In genomic region chr15:64816452-64816851, GRCh38 we compare ENCODE assay signal across 1 cellular context.
TF ChIP-seq lines count a peak whose summit lies in the region.

No MANE protein-coding gene starts in this region.

TF ChIP-seq in HepG2, 621 proteins besides CTCF, POLR2A, EP300 and RAD21 (continued from another document and continues in another):
- TF ChIP-seq, protein P1, sequence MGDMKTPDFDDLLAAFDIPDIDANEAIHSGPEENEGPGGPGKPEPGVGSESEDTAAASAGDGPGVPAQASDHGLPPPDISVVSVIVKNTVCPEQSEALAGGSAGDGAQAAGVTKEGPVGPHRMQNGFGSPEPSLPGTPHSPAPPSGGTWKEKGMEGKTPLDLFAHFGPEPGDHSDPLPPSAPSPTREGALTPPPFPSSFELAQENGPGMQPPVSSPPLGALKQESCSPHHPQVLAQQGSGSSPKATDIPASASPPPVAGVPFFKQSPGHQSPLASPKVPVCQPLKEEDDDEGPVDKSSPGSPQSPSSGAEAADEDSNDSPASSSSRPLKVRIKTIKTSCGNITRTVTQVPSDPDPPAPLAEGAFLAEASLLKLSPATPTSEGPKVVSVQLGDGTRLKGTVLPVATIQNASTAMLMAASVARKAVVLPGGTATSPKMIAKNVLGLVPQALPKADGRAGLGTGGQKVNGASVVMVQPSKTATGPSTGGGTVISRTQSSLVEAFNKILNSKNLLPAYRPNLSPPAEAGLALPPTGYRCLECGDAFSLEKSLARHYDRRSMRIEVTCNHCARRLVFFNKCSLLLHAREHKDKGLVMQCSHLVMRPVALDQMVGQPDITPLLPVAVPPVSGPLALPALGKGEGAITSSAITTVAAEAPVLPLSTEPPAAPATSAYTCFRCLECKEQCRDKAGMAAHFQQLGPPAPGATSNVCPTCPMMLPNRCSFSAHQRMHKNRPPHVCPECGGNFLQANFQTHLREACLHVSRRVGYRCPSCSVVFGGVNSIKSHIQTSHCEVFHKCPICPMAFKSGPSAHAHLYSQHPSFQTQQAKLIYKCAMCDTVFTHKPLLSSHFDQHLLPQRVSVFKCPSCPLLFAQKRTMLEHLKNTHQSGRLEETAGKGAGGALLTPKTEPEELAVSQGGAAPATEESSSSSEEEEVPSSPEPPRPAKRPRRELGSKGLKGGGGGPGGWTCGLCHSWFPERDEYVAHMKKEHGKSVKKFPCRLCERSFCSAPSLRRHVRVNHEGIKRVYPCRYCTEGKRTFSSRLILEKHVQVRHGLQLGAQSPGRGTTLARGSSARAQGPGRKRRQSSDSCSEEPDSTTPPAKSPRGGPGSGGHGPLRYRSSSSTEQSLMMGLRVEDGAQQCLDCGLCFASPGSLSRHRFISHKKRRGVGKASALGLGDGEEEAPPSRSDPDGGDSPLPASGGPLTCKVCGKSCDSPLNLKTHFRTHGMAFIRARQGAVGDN (CRISPR knock-in tag; IDR thresholded peaks at IDR 0.05): peak; percentile 93
- TF ChIP-seq SNAPC2 (CRISPR knock-in tag; IDR thresholded peaks at IDR 0.05): no peak
- peak; percentile 67 for TF ChIP-seq POLR2G (IDR thresholded peaks at IDR 0.05; ENCODE audit: low read depth, low read length)
- no peak for TF ChIP-seq PLSCR1 (CRISPR knock-in tag; IDR thresholded peaks at IDR 0.05; ENCODE audit: borderline replicate concordance)
- peak; percentile 48; the same call in 1 of the 2 replicates for TF ChIP-seq AKAP8 (CRISPR knock-in tag; IDR thresholded peaks at IDR 0.05)
- no peak for TF ChIP-seq GABPA (IDR thresholded peaks at IDR 0.05; ENCODE audit: low read depth, low read length)
- TF ChIP-seq GABPA (CRISPR knock-in tag; IDR thresholded peaks at IDR 0.05; ENCODE audit: low read depth): peak; percentile 24; the same call in 1 of the 2 replicates
- TF ChIP-seq HNRNPLL (IDR thresholded peaks at IDR 0.05; ENCODE audit: low read depth, low read length, poor library complexity, severe bottlenecking): no peak
- TF ChIP-seq, protein P2, sequence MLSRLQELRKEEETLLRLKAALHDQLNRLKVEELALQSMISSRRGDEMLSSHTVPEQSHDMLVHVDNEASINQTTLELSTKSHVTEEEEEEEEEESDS (CRISPR knock-in tag; IDR thresholded peaks at IDR 0.05; ENCODE audit: borderline replicate concordance): no peak
- TF ChIP-seq ZSCAN21 (CRISPR knock-in tag; IDR thresholded peaks at IDR 0.05; ENCODE audit: borderline replicate concordance): 0 out of 2 replicates have a peak, but pooled peaks have one; percentile 20
- no peak for TF ChIP-seq ZSCAN30 (CRISPR knock-in tag; IDR thresholded peaks at IDR 0.05)
- TF ChIP-seq SRSF4 (IDR thresholded peaks at IDR 0.05; ENCODE audit: low read depth, low read length, poor library complexity, severe bottlenecking): no peak
- no peak for TF ChIP-seq NRL (CRISPR knock-in tag; IDR thresholded peaks at IDR 0.05; ENCODE audit: borderline replicate concordance)
- peak; percentile 29 for TF ChIP-seq TEAD3 (CRISPR knock-in tag; optimal IDR thresholded peaks at IDR 0.05; ENCODE audit: borderline replicate concordance)
- no peak for TF ChIP-seq ZFP37 (CRISPR knock-in tag; IDR thresholded peaks at IDR 0.05; ENCODE audit: borderline replicate concordance)
- peak; percentile 58; the same call in 1 of the 2 replicates for TF ChIP-seq ZBTB7B (CRISPR knock-in tag; IDR thresholded peaks at IDR 0.05)
- no peak for TF ChIP-seq SOX6 (IDR thresholded peaks at IDR 0.05)
- peak; percentile 47 for TF ChIP-seq SOX6 (CRISPR knock-in tag; IDR thresholded peaks at IDR 0.05)
- TF ChIP-seq FOXA3 (CRISPR knock-in tag; IDR thresholded peaks at IDR 0.05): peak; percentile 27; the same call in 1 of the 2 replicates
- TF ChIP-seq ZBTB33 (CRISPR knock-in tag; IDR thresholded peaks at IDR 0.05): peak; percentile 83
- TF ChIP-seq ZNF350 (CRISPR knock-in tag; IDR thresholded peaks at IDR 0.05; ENCODE audit: borderline replicate concordance, low read depth): peak; percentile 52; the same call in 1 of the 2 replicates
- TF ChIP-seq ZNF768 (CRISPR knock-in tag; IDR thresholded peaks at IDR 0.05): peak; percentile 22; the same call in 1 of the 2 replicates
- TF ChIP-seq KDM4B (CRISPR knock-in tag; IDR thresholded peaks at IDR 0.05): no peak
- peak; percentile 73; the same call in 1 of the 2 replicates for TF ChIP-seq MTA1 (CRISPR knock-in tag; IDR thresholded peaks at IDR 0.05; ENCODE audit: borderline replicate concordance)
- peak; percentile 52; the same call in 1 of the 2 replicates for TF ChIP-seq NCOA2 (CRISPR knock-in tag; IDR thresholded peaks at IDR 0.05)
- TF ChIP-seq AHR (CRISPR knock-in tag; IDR thresholded peaks at IDR 0.05): no peak
- peak; percentile 57 for TF ChIP-seq PHF8 (CRISPR knock-in tag; IDR thresholded peaks at IDR 0.05)
- no peak for TF ChIP-seq IKZF1 (IDR thresholded peaks at IDR 0.05)
- TF ChIP-seq, protein P3, sequence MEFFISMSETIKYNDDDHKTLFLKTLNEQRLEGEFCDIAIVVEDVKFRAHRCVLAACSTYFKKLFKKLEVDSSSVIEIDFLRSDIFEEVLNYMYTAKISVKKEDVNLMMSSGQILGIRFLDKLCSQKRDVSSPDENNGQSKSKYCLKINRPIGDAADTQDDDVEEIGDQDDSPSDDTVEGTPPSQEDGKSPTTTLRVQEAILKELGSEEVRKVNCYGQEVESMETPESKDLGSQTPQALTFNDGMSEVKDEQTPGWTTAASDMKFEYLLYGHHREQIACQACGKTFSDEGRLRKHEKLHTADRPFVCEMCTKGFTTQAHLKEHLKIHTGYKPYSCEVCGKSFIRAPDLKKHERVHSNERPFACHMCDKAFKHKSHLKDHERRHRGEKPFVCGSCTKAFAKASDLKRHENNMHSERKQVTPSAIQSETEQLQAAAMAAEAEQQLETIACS (CRISPR knock-in tag; IDR thresholded peaks at IDR 0.05): no peak
- no peak for TF ChIP-seq ZNF646 (CRISPR knock-in tag; IDR thresholded peaks at IDR 0.05)
- 0 out of 2 replicates have a peak, but pooled peaks have one; percentile 65 for TF ChIP-seq GZF1 (CRISPR knock-in tag; IDR thresholded peaks at IDR 0.05)
- no peak for TF ChIP-seq ATF3 (CRISPR knock-in tag; IDR thresholded peaks at IDR 0.05)
- TF ChIP-seq NFKBIZ (CRISPR knock-in tag; IDR thresholded peaks at IDR 0.05): 0 out of 2 replicates have a peak, but pooled peaks have one; percentile 49
- peak; percentile 70 for TF ChIP-seq KAT8 (CRISPR knock-in tag; IDR thresholded peaks at IDR 0.05)
- TF ChIP-seq ZNF331 (CRISPR knock-in tag; IDR thresholded peaks at IDR 0.05): peak; percentile 45; the same call in 1 of the 2 replicates
- TF ChIP-seq, protein P4, sequence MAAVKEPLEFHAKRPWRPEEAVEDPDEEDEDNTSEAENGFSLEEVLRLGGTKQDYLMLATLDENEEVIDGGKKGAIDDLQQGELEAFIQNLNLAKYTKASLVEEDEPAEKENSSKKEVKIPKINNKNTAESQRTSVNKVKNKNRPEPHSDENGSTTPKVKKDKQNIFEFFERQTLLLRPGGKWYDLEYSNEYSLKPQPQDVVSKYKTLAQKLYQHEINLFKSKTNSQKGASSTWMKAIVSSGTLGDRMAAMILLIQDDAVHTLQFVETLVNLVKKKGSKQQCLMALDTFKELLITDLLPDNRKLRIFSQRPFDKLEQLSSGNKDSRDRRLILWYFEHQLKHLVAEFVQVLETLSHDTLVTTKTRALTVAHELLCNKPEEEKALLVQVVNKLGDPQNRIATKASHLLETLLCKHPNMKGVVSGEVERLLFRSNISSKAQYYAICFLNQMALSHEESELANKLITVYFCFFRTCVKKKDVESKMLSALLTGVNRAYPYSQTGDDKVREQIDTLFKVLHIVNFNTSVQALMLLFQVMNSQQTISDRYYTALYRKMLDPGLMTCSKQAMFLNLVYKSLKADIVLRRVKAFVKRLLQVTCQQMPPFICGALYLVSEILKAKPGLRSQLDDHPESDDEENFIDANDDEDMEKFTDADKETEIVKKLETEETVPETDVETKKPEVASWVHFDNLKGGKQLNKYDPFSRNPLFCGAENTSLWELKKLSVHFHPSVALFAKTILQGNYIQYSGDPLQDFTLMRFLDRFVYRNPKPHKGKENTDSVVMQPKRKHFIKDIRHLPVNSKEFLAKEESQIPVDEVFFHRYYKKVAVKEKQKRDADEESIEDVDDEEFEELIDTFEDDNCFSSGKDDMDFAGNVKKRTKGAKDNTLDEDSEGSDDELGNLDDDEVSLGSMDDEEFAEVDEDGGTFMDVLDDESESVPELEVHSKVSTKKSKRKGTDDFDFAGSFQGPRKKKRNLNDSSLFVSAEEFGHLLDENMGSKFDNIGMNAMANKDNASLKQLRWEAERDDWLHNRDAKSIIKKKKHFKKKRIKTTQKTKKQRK (IDR thresholded peaks at IDR 0.05; ENCODE audit: low read length): no peak
- peak; percentile 96 for TF ChIP-seq HNF4G (IDR thresholded peaks at IDR 0.05; ENCODE audit: borderline replicate concordance, low read depth, low read length)
- peak; percentile 93 for TF ChIP-seq HNF4G (CRISPR knock-in tag; IDR thresholded peaks at IDR 0.05; ENCODE audit: borderline replicate concordance, low read depth)
- peak; percentile 51; the same call in 1 of the 2 replicates for TF ChIP-seq ZMYM3 (CRISPR knock-in tag; IDR thresholded peaks at IDR 0.05)
- peak; percentile 80 for TF ChIP-seq HOXA3 (CRISPR knock-in tag; IDR thresholded peaks at IDR 0.05)
- TF ChIP-seq MAX (IDR thresholded peaks at IDR 0.05): peak; percentile 66
- TF ChIP-seq ZNF616 (CRISPR knock-in tag; IDR thresholded peaks at IDR 0.05; ENCODE audit: low read depth): no peak
- TF ChIP-seq IRF2 (CRISPR knock-in tag; IDR thresholded peaks at IDR 0.05): 0 out of 2 replicates have a peak, but pooled peaks have one; percentile 33
- peak; percentile 62; the same call in 1 of the 2 replicates for TF ChIP-seq ZNF414 (CRISPR knock-in tag; IDR thresholded peaks at IDR 0.05)
